ENCODE assay signal across 1 cellular context in genomic region chr12:12901158-12901791, GRCh38.
TF ChIP-seq lines count a peak whose summit lies in the region.

No MANE protein-coding gene starts in this region.

TF ChIP-seq in HEK293, 187 proteins besides CTCF, POLR2A, EP300 and RAD21 (continued from another document):
- TF ChIP-seq, protein P1, sequence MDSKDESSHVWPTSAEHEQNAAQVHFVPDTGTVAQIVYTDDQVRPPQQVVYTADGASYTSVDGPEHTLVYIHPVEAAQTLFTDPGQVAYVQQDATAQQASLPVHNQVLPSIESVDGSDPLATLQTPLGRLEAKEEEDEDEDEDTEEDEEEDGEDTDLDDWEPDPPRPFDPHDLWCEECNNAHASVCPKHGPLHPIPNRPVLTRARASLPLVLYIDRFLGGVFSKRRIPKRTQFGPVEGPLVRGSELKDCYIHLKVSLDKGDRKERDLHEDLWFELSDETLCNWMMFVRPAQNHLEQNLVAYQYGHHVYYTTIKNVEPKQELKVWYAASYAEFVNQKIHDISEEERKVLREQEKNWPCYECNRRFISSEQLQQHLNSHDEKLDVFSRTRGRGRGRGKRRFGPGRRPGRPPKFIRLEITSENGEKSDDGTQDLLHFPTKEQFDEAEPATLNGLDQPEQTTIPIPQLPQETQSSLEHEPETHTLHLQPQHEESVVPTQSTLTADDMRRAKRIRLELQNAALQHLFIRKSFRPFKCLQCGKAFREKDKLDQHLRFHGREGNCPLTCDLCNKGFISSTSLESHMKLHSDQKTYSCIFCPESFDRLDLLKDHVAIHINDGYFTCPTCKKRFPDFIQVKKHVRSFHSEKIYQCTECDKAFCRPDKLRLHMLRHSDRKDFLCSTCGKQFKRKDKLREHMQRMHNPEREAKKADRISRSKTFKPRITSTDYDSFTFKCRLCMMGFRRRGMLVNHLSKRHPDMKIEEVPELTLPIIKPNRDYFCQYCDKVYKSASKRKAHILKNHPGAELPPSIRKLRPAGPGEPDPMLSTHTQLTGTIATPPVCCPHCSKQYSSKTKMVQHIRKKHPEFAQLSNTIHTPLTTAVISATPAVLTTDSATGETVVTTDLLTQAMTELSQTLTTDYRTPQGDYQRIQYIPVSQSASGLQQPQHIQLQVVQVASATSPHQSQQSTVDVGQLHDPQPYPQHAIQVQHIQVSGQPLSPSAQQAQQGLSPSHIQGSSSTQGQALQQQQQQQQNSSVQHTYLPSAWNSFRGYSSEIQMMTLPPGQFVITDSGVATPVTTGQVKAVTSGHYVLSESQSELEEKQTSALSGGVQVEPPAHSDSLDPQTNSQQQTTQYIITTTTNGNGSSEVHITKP (tag by site-specific recombination; IDR thresholded peaks at IDR 0.05): no peak
